11 cellular contexts compared by ENCODE assay signal in the genomic region with DNA sequence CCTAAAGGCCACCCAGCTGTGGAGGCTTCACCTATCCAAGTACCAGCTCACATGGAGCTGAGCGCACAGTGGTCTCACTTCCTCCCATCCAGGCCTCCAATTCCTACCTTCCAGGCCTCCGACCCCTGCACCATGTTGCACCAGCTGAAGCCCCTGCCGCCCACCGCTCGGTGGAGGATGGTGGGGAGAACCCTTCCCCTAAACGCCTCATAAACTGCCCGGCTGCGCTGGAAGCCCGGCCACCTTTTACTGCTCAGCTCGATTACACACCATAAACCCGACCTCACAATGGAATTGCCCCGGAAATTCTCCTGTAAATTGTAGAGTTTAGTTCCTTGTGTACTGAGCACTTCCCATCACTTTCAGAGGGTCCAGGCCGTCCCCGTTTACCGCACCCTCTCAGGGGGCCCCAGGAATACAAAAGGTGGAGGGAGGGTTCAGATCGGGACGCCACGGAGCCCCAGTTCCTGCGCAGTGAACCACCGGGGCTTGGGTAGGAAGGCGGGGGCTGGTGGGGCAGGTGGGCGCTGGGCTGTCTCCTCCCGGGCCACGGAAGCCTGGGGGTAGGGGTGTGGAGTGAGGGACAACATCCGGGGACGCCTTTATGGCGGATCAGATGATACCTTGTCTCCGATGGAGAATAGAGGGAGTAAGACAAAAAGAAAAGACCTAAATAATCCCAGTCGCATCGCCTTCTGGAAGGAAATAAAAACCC. TPM values are rescaled to one million over a fixed set of nuclear protein-coding genes. Genes with fewer than 3 reads are reported as not detected.
DNase-seq lines count a peak whose midpoint lies in the region; ATAC-seq and TF ChIP-seq lines count a peak whose summit lies in the region.
"Had no signal": no experiment of that assay in that cellular context is flagged by ENCODE, and none has a peak within 500 bp of the region (broad histone marks: within the 10 kb centered on the region; RNA-seq: fewer than 3 reads in every experiment).

No MANE protein-coding gene starts in this region.

- H2BK5ac ChIP-seq in mesenchymal stem cell (ENCODE audit: low read depth, low read length, poor library complexity, severe bottlenecking): no peak overlapping the region

- no peak overlapping the region for H4K8ac ChIP-seq in mesenchymal stem cell (ENCODE audit: low read length)

- no peak for ATAC-seq in CD4-positive, alpha-beta T cell (ENCODE audit: poor library complexity)
- ATAC-seq in T-cell (replicated peaks in 1 of 4): no peak
- ATAC-seq: right lobe of liver had no signal

- no peak overlapping the region for H3K4ac ChIP-seq in mesenchymal stem cell (ENCODE audit: low read depth in 1 of 2, low read length in 2 of 2)

- H3K4me3 ChIP-seq in mesenchymal stem cell (ENCODE audit: insufficient read depth in 1 of 2, low read depth in 1 of 2, low read length in 2 of 2) (peak overlapping the region in 1 of 2 experiments; percentile 82), brain microvascular endothelial cell (ENCODE audit: low read depth, low read length) (no peak overlapping the region)
- H3K4me3 ChIP-seq: right lobe of liver had no signal

- H3K79me1 ChIP-seq in mesenchymal stem cell (replicated peaks; ENCODE audit: low read length, poor library complexity, severe bottlenecking): peaks cover 5% of the 10 kb centered on the region

- peaks cover 18% of the 10 kb centered on the region for H3K4me1 ChIP-seq in mesenchymal stem cell (ENCODE audit: control insufficient read depth, insufficient read depth, low read depth, low read length)

- no peak overlapping the region for H2BK12ac ChIP-seq in mesenchymal stem cell (ENCODE audit: low read length in 2 of 2)

- no peaks in the 10 kb centered on the region for H3K9me3 ChIP-seq in CD4-positive, alpha-beta T cell (ENCODE audit: control insufficient read depth, low read length)
- H3K9me3 ChIP-seq in mesenchymal stem cell (ENCODE audit: control insufficient read depth, low read length): no peaks in the 10 kb centered on the region
- H3K9me3 ChIP-seq: right lobe of liver had no signal

- H3K9ac ChIP-seq in mesenchymal stem cell (ENCODE audit: low read length): peak overlapping the region; percentile 77

- no peak overlapping the region for H3K18ac ChIP-seq in mesenchymal stem cell (ENCODE audit: low read depth in 1 of 2, low read length in 2 of 2)

- H3K27me3 Mint-ChIP-seq in CD4-positive, alpha-beta T cell: peaks cover 96% of the 10 kb centered on the region
- peaks cover 60 to 86% of the 10 kb centered on the region in 2 donors for H3K27me3 Mint-ChIP-seq in T-cell

- H2BK15ac ChIP-seq in mesenchymal stem cell (ENCODE audit: low read depth, poor library complexity, severe bottlenecking): no peak overlapping the region

- CTCF ChIA-PET in CD4-positive, alpha-beta T cell (lab: Charles Lee): interaction anchor here (1.8 kb wide), 1 partner anchor 13 kb away, joined by 6 read pairs; no protein-coding TSS in a partner anchor
- CTCF ChIA-PET in T-cell (lab: Charles Lee): interaction anchor here (0.5 to 1.5 kb wide), 2 partner anchors 18 to 1265 kb away, joined by 5 read pairs; no protein-coding TSS in a partner anchor

- intact Hi-C loops in CD4-positive, alpha-beta T cell (cut with DNase I, micrococcal nuclease): loop anchor here in 1 of 2 experiments (5.0 kb wide), 1 partner anchor 956 kb away; the partner anchor contains the start of genes CBX3 and HNRNPA2B1

- no peak overlapping the region for H4K91ac ChIP-seq in mesenchymal stem cell (ENCODE audit: low read length)

- 61% methylated on average over 26 of the region's 30 CpGs for WGBS in mesenchymal stem cell

- H3K36me3 ChIP-seq in mesenchymal stem cell (ENCODE audit: control insufficient read depth in 1 of 2, insufficient read depth in 2 of 2, low read depth in 1 of 2, low read length in 2 of 2) (peaks cover 7 to 19% of the 10 kb centered on the region in 2 experiments), brain microvascular endothelial cell (replicated peaks) (no peaks in the 10 kb centered on the region)
- H3K36me3 ChIP-seq: right lobe of liver had no signal

- no peaks in the 10 kb centered on the region for H3K36me3 Mint-ChIP-seq in CD4-positive, alpha-beta T cell (ENCODE audit: low read depth)
- no peaks in the 10 kb centered on the region for H3K36me3 Mint-ChIP-seq in T-cell

- H3K4me2 ChIP-seq in mesenchymal stem cell (ENCODE audit: low read length, poor library complexity, severe bottlenecking): no peak overlapping the region

- peaks cover 95% of the 10 kb centered on the region for H3K27me3 ChIP-seq in CD4-positive, alpha-beta T cell (ENCODE audit: control insufficient read depth, insufficient read depth, low read length)
- H3K27me3 ChIP-seq in mesenchymal stem cell (ENCODE audit: control insufficient read depth in 1 of 2, insufficient read depth in 1 of 2, low read length in 2 of 2) (peaks cover 0 to 59% of the 10 kb centered on the region in 2 experiments), brain microvascular endothelial cell (replicated peaks) (peaks cover 96% of the 10 kb centered on the region)

- H2AFZ ChIP-seq in mesenchymal stem cell (ENCODE audit: low read depth, low read length): no peak overlapping the region

- H3K4me3 Mint-ChIP-seq in CD4-positive, alpha-beta T cell: peak overlapping the region; percentile 59
- peak overlapping the region in 2 of 3 donors; percentile 0 to 84 for H3K4me3 Mint-ChIP-seq in T-cell

- in situ Hi-C loops in brain microvascular endothelial cell (cut with HindIII; ENCODE audit: low pct_ligation_motif_present, low sequenced_read_pairs): no loop called here

- DNase-seq in CD4-positive, alpha-beta T cell: peak in 1 of 10 experiments; percentile 32
- no peak for DNase-seq in T-cell
- DNase-seq in mesenchymal stem cell: no peak
- DNase-seq in NCI-H146 (lab: John Stamatoyannopoulos, UW): no peak
- DNase-seq in brain microvascular endothelial cell: no peak
- no peak for DNase-seq in caudate nucleus (lab: John Stamatoyannopoulos, UW)
- DNase-seq: Calu3, erythroblast, NCI-H69 had no signal

- H3K4me1 Mint-ChIP-seq in CD4-positive, alpha-beta T cell (ENCODE audit: low read depth): peaks cover 60% of the 10 kb centered on the region
- peaks cover 48 to 54% (median 53%) of the 10 kb centered on the region in 3 donors for H3K4me1 Mint-ChIP-seq in T-cell

- TF ChIP-seq CTCF in CD4-positive, alpha-beta T cell (IDR thresholded peaks at IDR 0.05): no peak
- TF ChIP-seq CTCF in brain microvascular endothelial cell (IDR thresholded peaks at IDR 0.05; ENCODE audit: low read depth, low read length, missing control alignments): no peak

- no peak overlapping the region for H2BK120ac ChIP-seq in mesenchymal stem cell (ENCODE audit: low read depth, low read length)

- no peak overlapping the region for H2AK5ac ChIP-seq in mesenchymal stem cell (ENCODE audit: low read length, severe bottlenecking)

- H3K23ac ChIP-seq in mesenchymal stem cell (ENCODE audit: low read length in 2 of 2): no peak overlapping the region

- peak overlapping the region; percentile 37 for H3K27ac Mint-ChIP-seq in CD4-positive, alpha-beta T cell
- peak overlapping the region; percentile 16 to 82 for H3K27ac Mint-ChIP-seq in T-cell

- H3K14ac ChIP-seq in mesenchymal stem cell (ENCODE audit: low read length in 2 of 2): no peak overlapping the region

- no peak overlapping the region for H3K27ac ChIP-seq in CD4-positive, alpha-beta T cell (ENCODE audit: low read depth, low read length)
- no peak overlapping the region for H3K27ac ChIP-seq in mesenchymal stem cell (ENCODE audit: low read length, poor library complexity, severe bottlenecking)
- H3K27ac ChIP-seq in brain microvascular endothelial cell: no peak overlapping the region
- no peak overlapping the region for H3K27ac ChIP-seq in caudate nucleus (ENCODE audit: low read depth, low read length)
- H3K27ac ChIP-seq: right lobe of liver had no signal

- no peaks in the 10 kb centered on the region for H3K9me3 Mint-ChIP-seq in CD4-positive, alpha-beta T cell
- no peaks in the 10 kb centered on the region for H3K9me3 Mint-ChIP-seq in T-cell

- POLR2A ChIA-PET in CD4-positive, alpha-beta T cell (lab: Charles Lee): interaction anchor here (1.5 to 1.8 kb wide), 2 partner anchors 11 to 1296 kb away, joined by 4 to 5 read pairs; no protein-coding TSS in a partner anchor
- POLR2A ChIA-PET in T-cell (lab: Charles Lee): no interaction called here

RNA-seq across cellular contexts. Expression of gene HOXA7, which starts 1.4 kb away (rescaled TPM):
- total RNA-seq in CD4-positive, alpha-beta T cell: not detected
- under 1 TPM in 1 of 5 donors, not detected in 4; 0.67 TPM for total RNA-seq in T-cell
- polyA plus RNA-seq in mesenchymal stem cell (2013, experiment 1 of 2): 3.1 TPM
- 3.2 TPM for polyA plus RNA-seq in mesenchymal stem cell (2013, experiment 2 of 2)
- total RNA-seq: Calu3; right lobe of liver; T-helper 1 cell treated with Interleukin-12 subunit alpha and Interleukin-12 subunit beta and Interleukin-4 antibody, amounts not matched to agents 30 ng/mL and 1 ng/mL, for 36 hours had no signal

RNA-seq across cellular contexts. Expression of gene HOXA3, which starts 5.5 kb away (rescaled TPM):
- total RNA-seq in CD4-positive, alpha-beta T cell: not detected
- total RNA-seq in T-cell: 1 to 10 TPM in 1 of 5 donors, under 1 TPM in 1, not detected in 3; 0.79 to 1.4 TPM
- polyA plus RNA-seq in mesenchymal stem cell (2013, experiment 1 of 2): 0.39 TPM
- 0.51 TPM for polyA plus RNA-seq in mesenchymal stem cell (2013, experiment 2 of 2)
- total RNA-seq: T-helper 1 cell treated with Interleukin-12 subunit alpha and Interleukin-12 subunit beta and Interleukin-4 antibody, amounts not matched to agents 30 ng/mL and 1 ng/mL, for 36 hours had no signal

RNA-seq across cellular contexts. Expression of gene HOXA9, which starts 7.5 kb away (rescaled TPM):
- total RNA-seq in CD4-positive, alpha-beta T cell: not detected
- total RNA-seq in T-cell: under 1 TPM; 0.57 to 0.95 (median 0.79) TPM
- polyA plus RNA-seq in mesenchymal stem cell (2013, experiment 1 of 2): 9.8 TPM
- polyA plus RNA-seq in mesenchymal stem cell (2013, experiment 2 of 2): 9.8 TPM
- total RNA-seq: T-helper 1 cell treated with Interleukin-12 subunit alpha and Interleukin-12 subunit beta and Interleukin-4 antibody, amounts not matched to agents 30 ng/mL and 1 ng/mL, for 36 hours had no signal

RNA-seq across cellular contexts. Expression of gene HOXA6, which starts 10.3 kb away (rescaled TPM):
- total RNA-seq in CD4-positive, alpha-beta T cell: not detected
- total RNA-seq in T-cell: under 1 TPM in 2 of 5 donors, not detected in 3; 0.50 to 0.65 TPM
- polyA plus RNA-seq in mesenchymal stem cell (2013, experiment 1 of 2): 0.62 TPM
- 0.59 TPM for polyA plus RNA-seq in mesenchymal stem cell (2013, experiment 2 of 2)
- total RNA-seq: right lobe of liver; T-helper 1 cell treated with Interleukin-12 subunit alpha and Interleukin-12 subunit beta and Interleukin-4 antibody, amounts not matched to agents 30 ng/mL and 1 ng/mL, for 36 hours had no signal

RNA-seq across cellular contexts. Expression of gene HOXA5, which starts 14.4 kb away (rescaled TPM):
- not detected for total RNA-seq in CD4-positive, alpha-beta T cell
- total RNA-seq in T-cell: under 1 TPM in 2 of 5 donors, not detected in 3; 0.18 to 0.32 TPM
- 2.0 TPM for polyA plus RNA-seq in mesenchymal stem cell (2013, experiment 1 of 2)
- polyA plus RNA-seq in mesenchymal stem cell (2013, experiment 2 of 2): 2.0 TPM
- total RNA-seq: T-helper 1 cell treated with Interleukin-12 subunit alpha and Interleukin-12 subunit beta and Interleukin-4 antibody, amounts not matched to agents 30 ng/mL and 1 ng/mL, for 36 hours had no signal
